Comparison of ENCODE assay signal across 27 cellular contexts in the genomic region with DNA sequence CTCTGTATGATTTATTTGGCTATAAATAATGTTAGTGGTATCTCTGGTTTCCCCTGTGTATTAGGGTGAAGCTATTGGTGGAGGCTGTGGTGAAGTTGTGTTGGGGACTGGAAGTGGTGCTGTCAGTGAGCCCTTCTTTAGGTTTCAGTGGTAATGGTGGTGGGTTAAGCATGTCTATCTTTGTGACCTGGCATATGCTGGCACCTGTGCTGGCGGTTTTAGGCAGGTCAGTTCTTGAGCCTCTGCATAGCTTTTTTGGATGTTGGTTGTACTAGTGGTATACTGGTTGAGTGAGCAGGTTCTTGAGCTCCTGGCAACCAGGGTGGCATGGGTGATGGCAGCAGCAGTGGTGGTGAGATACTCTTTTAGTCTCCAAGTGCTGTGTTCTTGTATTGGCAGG.
"Had no signal": no experiment of that assay in that cellular context is flagged by ENCODE, and none has a peak within 500 bp of the region (broad histone marks: within the 10 kb centered on the region; RNA-seq: fewer than 3 reads in every experiment).

No MANE protein-coding gene starts in this region.

- H3K27me3 Mint-ChIP-seq: stimulated activated memory B cell treated with anti-CD40 and anti-IgM and Interleukin-4, amounts not matched to agents 10 μg/mL and 1 μg/mL and 100 μg/mL, for 72 hours had no signal

- H3K9me3 ChIP-seq: testis, thoracic aorta, thyroid gland, upper lobe of right lung, uterus, vagina had no signal

- ATAC-seq: stimulated activated effector memory CD8-positive, alpha-beta T cell treated with anti-CD3 and anti-CD28 coated beads, Interleukin-12 subunit alpha, Interleukin-12 subunit beta, amount 100 ng/mL, for 72 hours; stimulated activated memory B cell treated with anti-CD40 and anti-IgM and Interleukin-4, amounts not matched to agents 10 μg/mL and 1 μg/mL and 100 μg/mL, for 72 hours; stimulated activated naive B cell treated with anti-CD40 and anti-IgM and Interleukin-4, amounts not matched to agents 10 μg/mL and 1 μg/mL and 100 μg/mL, for 72 hours; stimulated activated naive CD8-positive, alpha-beta T cell treated with anti-CD3 and anti-CD28 coated beads, Interleukin-15, amount 100 ng/mL, for 72 hours; stimulated activated naive CD8-positive, alpha-beta T cell treated with anti-CD3 and anti-CD28 coated beads, Interleukin-15, Interleukin-2, amounts not matched to agents 100 U/mL and 50 U/mL, for 24 hours; upper lobe of right lung had no signal

- H3K27ac ChIP-seq: stomach, suprapubic skin, testis, thoracic aorta, thyroid gland, tibial artery, tibial nerve, transverse colon, upper lobe of left lung, upper lobe of right lung, uterus, vagina had no signal

- H3K4me3 Mint-ChIP-seq: stimulated activated effector memory CD8-positive, alpha-beta T cell treated with anti-CD3 and anti-CD28 coated beads, Interleukin-12 subunit alpha, Interleukin-12 subunit beta, amount 100 ng/mL, for 72 hours; stimulated activated memory B cell treated with anti-CD40 and anti-IgM and Interleukin-4, amounts not matched to agents 10 μg/mL and 1 μg/mL and 100 μg/mL, for 72 hours; stimulated activated naive B cell treated with anti-CD40 and anti-IgM and Interleukin-4, amounts not matched to agents 10 μg/mL and 1 μg/mL and 100 μg/mL, for 72 hours; stimulated activated naive CD8-positive, alpha-beta T cell treated with anti-CD3 and anti-CD28 coated beads, Interleukin-15, amount 100 ng/mL, for 72 hours; stimulated activated naive CD8-positive, alpha-beta T cell treated with anti-CD3 and anti-CD28 coated beads, Interleukin-15, Interleukin-2, amounts not matched to agents 100 ng/mL and 50 ng/mL, for 24 hours; type B pancreatic cell had no signal

- H3K4me3 ChIP-seq: stomach, suprapubic skin, testis, thoracic aorta, thyroid gland, tibial artery, tibial nerve, transverse colon, upper lobe of left lung, upper lobe of right lung, uterus, vagina had no signal

- H3K4me1 ChIP-seq: stomach, suprapubic skin, testis, thyroid gland, tibial artery, tibial nerve, transverse colon, upper lobe of left lung, upper lobe of right lung, uterus, vagina had no signal

- H3K4me1 Mint-ChIP-seq: stimulated activated effector memory CD8-positive, alpha-beta T cell treated with anti-CD3 and anti-CD28 coated beads, Interleukin-12 subunit alpha, Interleukin-12 subunit beta, amount 100 ng/mL, for 72 hours; stimulated activated memory B cell treated with anti-CD40 and anti-IgM and Interleukin-4, amounts not matched to agents 10 μg/mL and 1 μg/mL and 100 μg/mL, for 72 hours; stimulated activated naive B cell treated with anti-CD40 and anti-IgM and Interleukin-4, amounts not matched to agents 10 μg/mL and 1 μg/mL and 100 μg/mL, for 72 hours; stimulated activated naive CD8-positive, alpha-beta T cell treated with anti-CD3 and anti-CD28 coated beads, Interleukin-15, amount 100 ng/mL, for 72 hours had no signal

- H3K36me3 ChIP-seq: stomach, suprapubic skin, thoracic aorta, thyroid gland, tibial artery, tibial nerve, transverse colon, upper lobe of left lung, upper lobe of right lung, uterus, vagina had no signal

- DNase-seq: stimulated activated CD4-positive, alpha-beta T cell treated with anti-CD3 and anti-CD28 coated beads, Interleukin-2, amount 100 ng/mL, for 48 hours; stimulated activated CD4-positive, alpha-beta T cell treated with anti-CD3 and anti-CD28 coated beads, Interleukin-4, amount 100 ng/mL, for 1 hour; stimulated activated CD4-positive, alpha-beta T cell treated with anti-CD3 and anti-CD28 coated beads, Interleukin-4, amount 100 ng/mL, for 24 hours; stimulated activated CD4-positive, alpha-beta T cell treated with anti-CD3 and anti-CD28 coated beads, Interleukin-4, amount 100 ng/mL, for 4 hours; stimulated activated CD8-positive, alpha-beta memory T cell treated with anti-CD3 and anti-CD28 coated beads, Interleukin-4, amount 100 ng/mL, for 48 hours; stimulated activated naive B cell treated with anti-CD40 and anti-IgM and Interleukin-4, amounts not matched to agents 10 μg/mL and 1 μg/mL and 100 μg/mL, for 72 hours; stimulated activated naive CD4-positive, alpha-beta T cell; stimulated activated naive CD4-positive, alpha-beta T cell treated with Interleukin-2 at 50 U/mL for 16 hours; stimulated activated naive CD8-positive, alpha-beta T cell treated with anti-CD3 and anti-CD28 coated beads, Interleukin-15, amount 100 ng/mL, for 72 hours; stimulated activated naive CD8-positive, alpha-beta T cell treated with anti-CD3 and anti-CD28 coated beads, Interleukin-15, Interleukin-2, amounts not matched to agents 100 U/mL and 50 U/mL, for 24 hours; stomach; testis; tibial artery; transverse colon; trophoblast cell; upper lobe of left lung; upper lobe of right lung; uterus had no signal

- H3K27me3 ChIP-seq: stomach, suprapubic skin, testis, thyroid gland, tibial nerve, transverse colon, upper lobe of left lung, upper lobe of right lung, uterus, vagina had no signal

- H3K36me3 Mint-ChIP-seq: stimulated activated effector memory CD8-positive, alpha-beta T cell treated with anti-CD3 and anti-CD28 coated beads, Interleukin-12 subunit alpha, Interleukin-12 subunit beta, amount 100 ng/mL, for 72 hours; type B pancreatic cell had no signal

- H3K27ac Mint-ChIP-seq: stimulated activated effector memory CD8-positive, alpha-beta T cell treated with anti-CD3 and anti-CD28 coated beads, Interleukin-12 subunit alpha, Interleukin-12 subunit beta, amount 100 ng/mL, for 72 hours; stimulated activated memory B cell treated with anti-CD40 and anti-IgM and Interleukin-4, amounts not matched to agents 10 μg/mL and 1 μg/mL and 100 μg/mL, for 72 hours; stimulated activated naive B cell treated with anti-CD40 and anti-IgM and Interleukin-4, amounts not matched to agents 10 μg/mL and 1 μg/mL and 100 μg/mL, for 72 hours; stimulated activated naive CD8-positive, alpha-beta T cell treated with anti-CD3 and anti-CD28 coated beads, Interleukin-15, amount 100 ng/mL, for 72 hours; stimulated activated naive CD8-positive, alpha-beta T cell treated with anti-CD3 and anti-CD28 coated beads, Interleukin-15, Interleukin-2, amounts not matched to agents 100 ng/mL and 50 ng/mL, for 24 hours; type B pancreatic cell had no signal
